Comparison of ENCODE assay signal across 12 cellular contexts in the genomic region with DNA sequence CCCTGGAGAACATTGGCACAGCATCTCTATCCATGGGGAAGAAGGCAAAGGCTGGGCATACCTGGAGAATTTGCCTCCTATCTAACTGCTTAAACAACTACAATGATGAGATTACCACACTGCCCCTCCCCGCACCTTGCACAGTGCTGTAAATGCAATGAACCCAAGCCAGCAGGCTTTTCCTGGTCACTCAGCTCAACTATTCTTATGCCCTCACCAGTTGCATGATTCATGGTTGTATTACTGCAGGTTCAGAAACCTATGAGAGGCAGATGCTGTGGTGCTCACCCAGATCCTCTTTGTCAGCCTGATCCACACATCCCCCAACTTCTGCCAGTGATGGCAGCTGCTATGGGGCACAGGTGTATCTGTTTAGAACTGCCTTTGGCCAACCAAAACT.
A peak's percentile ranks its signal among the peaks of the same experiment; 100 is the strongest.
DNase-seq lines count a peak whose midpoint lies in the region; ATAC-seq and TF ChIP-seq lines count a peak whose summit lies in the region.
"Had no signal": no experiment of that assay in that cellular context is flagged by ENCODE, and none has a peak within 500 bp of the region (broad histone marks: within the 10 kb centered on the region; RNA-seq: fewer than 3 reads in every experiment).

No MANE protein-coding gene starts in this region.

- H3K27me3 ChIP-seq in SK-N-SH (ENCODE audit: insufficient read depth): no peaks in the 10 kb centered on the region
- H3K27me3 ChIP-seq: BLaER1 treated with 17β-estradiol and CSF1 and Interleukin-3, amounts not matched to agents 10 nM and 100 nM had no signal

- POLR2A ChIA-PET in SK-N-SH (lab: Yijun Ruan, JAX): no interaction called here

- no peak overlapping the region for H2AFZ ChIP-seq in SK-N-SH (ENCODE audit: low read depth)

- no peak overlapping the region for H3K9ac ChIP-seq in SK-N-SH
- H3K9ac ChIP-seq: BLaER1 treated with 17β-estradiol and CSF1 and Interleukin-3, amounts not matched to agents 10 nM and 100 nM had no signal

- no peaks in the 10 kb centered on the region for H3K36me3 ChIP-seq in SK-N-SH (replicated peaks in 1 of 2; ENCODE audit: control insufficient read depth in 1 of 2, insufficient read depth in 2 of 2, low read length in 1 of 2)
- H3K36me3 ChIP-seq: BLaER1 treated with 17β-estradiol and CSF1 and Interleukin-3, amounts not matched to agents 10 nM and 100 nM had no signal

- no CpG with 5 or more reads among the region's 1 CpG for WGBS in SK-N-SH (ENCODE audit: low lambda C conversion rate)

- no peak for TF ChIP-seq RAD21 in SK-N-SH (IDR thresholded peaks at IDR 0.05; ENCODE audit: low read length)

- no peaks in the 10 kb centered on the region for H4K20me1 ChIP-seq in SK-N-SH (ENCODE audit: insufficient read depth)
- H4K20me1 ChIP-seq: BLaER1 treated with 17β-estradiol and CSF1 and Interleukin-3, amounts not matched to agents 10 nM and 100 nM had no signal

- peaks cover 6 to 10% of the 10 kb centered on the region in 2 experiments; a peak in 3 of 4 replicates for H3K4me1 ChIP-seq in SK-N-SH (ENCODE audit: control insufficient read depth in 1 of 2, insufficient read depth in 2 of 2, low read depth in 1 of 2, low read length in 1 of 2)
- H3K4me1 ChIP-seq: BLaER1 treated with 17β-estradiol and CSF1 and Interleukin-3, amounts not matched to agents 10 nM and 100 nM had no signal

- H3K4me2 ChIP-seq in SK-N-SH: peak overlapping the region; percentile 7; the same call in 1 of the 2 replicates
- H3K4me2 ChIP-seq: BLaER1 treated with 17β-estradiol and CSF1 and Interleukin-3, amounts not matched to agents 10 nM and 100 nM had no signal

- DNase-seq in SK-N-SH (peak; percentile 1), epithelial cell of esophagus (ENCODE audit: low read depth) (peak; percentile 4), kidney glomerular epithelial cell (lab: John Stamatoyannopoulos, UW) (peak; percentile 23), renal cortical epithelial cell (ENCODE audit: low read depth) (peak; percentile 85), DMS153 (lab: John Stamatoyannopoulos, UW) (no peak), NOMO-1 (lab: John Stamatoyannopoulos, UW; ENCODE audit: unreplicated experiment in 2 of 2) (no peak)
- DNase-seq: ACHN; CD4-positive, CD25-positive, alpha-beta regulatory T cell; HCEC 1CT had no signal

- ATAC-seq in HG03565 (IDR thresholded peaks at IDR 0.05; ENCODE audit: unreplicated experiment): no peak

- TF ChIP-seq CTCF in SK-N-SH (IDR thresholded peaks at IDR 0.05) (no peak), epithelial cell of esophagus (IDR thresholded peaks at IDR 0.05; ENCODE audit: insufficient read depth, low read depth, low read length, missing control alignments) (no peak)

- no peak for TF ChIP-seq EP300 in SK-N-SH (IDR thresholded peaks at IDR 0.05; ENCODE audit: borderline replicate concordance in 1 of 2, low read depth in 1 of 2, low read length in 1 of 2)

- peak overlapping the region; percentile 42 to 88; a peak in 3 of 4 replicates for H3K27ac ChIP-seq in SK-N-SH (ENCODE audit: low read depth in 2 of 2, low read length in 1 of 2)
- H3K27ac ChIP-seq: BLaER1 treated with 17β-estradiol and CSF1 and Interleukin-3, amounts not matched to agents 10 nM and 100 nM; HL-60 had no signal

- H3K9me3 ChIP-seq in SK-N-SH: no peaks in the 10 kb centered on the region

- H3F3A ChIP-seq in SK-N-SH (replicated peaks; ENCODE audit: insufficient read depth): peaks cover 5% of the 10 kb centered on the region

- no peaks in the 10 kb centered on the region for H3K79me2 ChIP-seq in SK-N-SH (ENCODE audit: insufficient read depth)

- CTCF ChIA-PET in SK-N-SH (lab: Yijun Ruan, JAX): interaction anchor here (0.7 to 1.0 kb wide), 4 partner anchors 16 to 123 kb away, joined by 3 to 4 read pairs (median 3); no protein-coding TSS in a partner anchor

- no peak overlapping the region for H3K4me3 ChIP-seq in SK-N-SH (ENCODE audit: low read depth in 2 of 2, low read length in 1 of 2)
- no peak overlapping the region for H3K4me3 ChIP-seq in epithelial cell of esophagus (ENCODE audit: low read length)
- H3K4me3 ChIP-seq: BLaER1 treated with 17β-estradiol and CSF1 and Interleukin-3, amounts not matched to agents 10 nM and 100 nM had no signal

- no peaks in the 10 kb centered on the region for H3K9me2 ChIP-seq in SK-N-SH

TF ChIP-seq in SK-N-SH, 30 proteins besides CTCF, POLR2A, EP300 and RAD21:
- TF ChIP-seq, protein P1, sequence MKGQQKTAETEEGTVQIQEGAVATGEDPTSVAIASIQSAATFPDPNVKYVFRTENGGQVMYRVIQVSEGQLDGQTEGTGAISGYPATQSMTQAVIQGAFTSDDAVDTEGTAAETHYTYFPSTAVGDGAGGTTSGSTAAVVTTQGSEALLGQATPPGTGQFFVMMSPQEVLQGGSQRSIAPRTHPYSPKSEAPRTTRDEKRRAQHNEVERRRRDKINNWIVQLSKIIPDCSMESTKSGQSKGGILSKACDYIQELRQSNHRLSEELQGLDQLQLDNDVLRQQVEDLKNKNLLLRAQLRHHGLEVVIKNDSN (IDR thresholded peaks at IDR 0.05; ENCODE audit: borderline replicate concordance, low read depth): no peak
- TF ChIP-seq GATA2 (CRISPR knock-in tag; IDR thresholded peaks at IDR 0.05) (no peak), RCOR1 (IDR thresholded peaks at IDR 0.05; ENCODE audit: low read length) (no peak), MXI1 (IDR thresholded peaks at IDR 0.05; ENCODE audit: low read depth, low read length) (no peak), RXRA (IDR thresholded peaks at IDR 0.05; ENCODE audit: borderline replicate concordance, low read depth) (no peak), TAF1 (IDR thresholded peaks at IDR 0.05; ENCODE audit: borderline replicate concordance, low read depth, low read length) (no peak), SMC3 (IDR thresholded peaks at IDR 0.05; ENCODE audit: low read depth, low read length) (no peak), FOXJ3 (CRISPR knock-in tag; IDR thresholded peaks at IDR 0.05) (no peak), GABPA (IDR thresholded peaks at IDR 0.05; ENCODE audit: low read depth) (no peak), YY1 (IDR thresholded peaks at IDR 0.05; ENCODE audit: low read depth) (no peak)
- TF ChIP-seq, protein P2, sequence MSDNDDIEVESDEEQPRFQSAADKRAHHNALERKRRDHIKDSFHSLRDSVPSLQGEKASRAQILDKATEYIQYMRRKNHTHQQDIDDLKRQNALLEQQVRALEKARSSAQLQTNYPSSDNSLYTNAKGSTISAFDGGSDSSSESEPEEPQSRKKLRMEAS (IDR thresholded peaks at IDR 0.05; ENCODE audit: low read depth): no peak

Comparison
In these comparisons a context has a peak if more than half of its experiments do, and no peak if none do; other contexts are left out.
1. DNase-seq: peak in SK-N-SH (single experiment), epithelial cell of esophagus (single experiment), kidney glomerular epithelial cell (single experiment) and renal cortical epithelial cell (single experiment); none in DMS153 (single experiment) and NOMO-1 (0 of 2).